In genomic region chr3:160169139-160169830, GRCh38 we compare ENCODE assay signal across 12 cellular contexts. TPM values are rescaled to one million over a fixed set of nuclear protein-coding genes. Genes with fewer than 3 reads are reported as not detected.
DNase-seq lines count a peak whose midpoint lies in the region; ATAC-seq and TF ChIP-seq lines count a peak whose summit lies in the region.
"Had no signal": no experiment of that assay in that cellular context is flagged by ENCODE, and none has a peak within 500 bp of the region (broad histone marks: within the 10 kb centered on the region; RNA-seq: fewer than 3 reads in every experiment).

No MANE protein-coding gene starts in this region.

- H3K4me2 ChIP-seq in PC-3 (ENCODE audit: low read length) (peak overlapping the region; percentile 51), neuronal stem cell (ENCODE audit: insufficient read depth, low read length, poor library complexity, severe bottlenecking) (no peak overlapping the region)

- H3K79me1 ChIP-seq in neuronal stem cell (ENCODE audit: low read depth, low read length): no peaks in the 10 kb centered on the region

- intact Hi-C loops in PC-3 (cut with micrococcal nuclease): loop anchor here (5.0 kb wide), 1 partner anchor 53 kb away; no protein-coding TSS in a partner anchor

- H2BK5ac ChIP-seq in neuronal stem cell (ENCODE audit: low read length): no peak overlapping the region

- H3K27me3 Mint-ChIP-seq in endodermal cell (ENCODE audit: insufficient read depth): no peaks in the 10 kb centered on the region
- no peaks in the 10 kb centered on the region for H3K27me3 Mint-ChIP-seq in effector memory CD8-positive, alpha-beta T cell

- peaks cover 11% of the 10 kb centered on the region for H3K4me1 Mint-ChIP-seq in endodermal cell
- H3K4me1 Mint-ChIP-seq in effector memory CD8-positive, alpha-beta T cell (ENCODE audit: low read depth in 2 of 2): peaks cover 0 to 1% of the 10 kb centered on the region in 2 donors

- H4K91ac ChIP-seq in neuronal stem cell (ENCODE audit: low read depth, low read length, poor library complexity): no peak overlapping the region

- H3K36me3 Mint-ChIP-seq in endodermal cell (ENCODE audit: low read depth): no peaks in the 10 kb centered on the region
- H3K36me3 Mint-ChIP-seq in effector memory CD8-positive, alpha-beta T cell (ENCODE audit: insufficient read depth): no peaks in the 10 kb centered on the region

- no peak overlapping the region for H3K4me3 ChIP-seq in PC-3 (ENCODE audit: low read length)
- H3K4me3 ChIP-seq in endodermal cell (ENCODE audit: low read length): no peak overlapping the region
- H3K4me3 ChIP-seq in neuronal stem cell (ENCODE audit: low read length in 2 of 2): no peak overlapping the region

- H2BK15ac ChIP-seq in neuronal stem cell (ENCODE audit: low read length): no peak overlapping the region

- no peak overlapping the region for H2AK5ac ChIP-seq in neuronal stem cell (ENCODE audit: low read depth, low read length)

- ATAC-seq in PC-3: peak; percentile 87
- no peak for ATAC-seq in effector memory CD8-positive, alpha-beta T cell (replicated peaks)
- no peak for ATAC-seq in GM19395 (IDR thresholded peaks at IDR 0.05; ENCODE audit: unreplicated experiment)

- H3K79me2 ChIP-seq in PC-3 (ENCODE audit: low read length): no peaks in the 10 kb centered on the region

- CTCF ChIA-PET in PC-3 (lab: Charles Lee): no interaction called here

- H2BK12ac ChIP-seq in neuronal stem cell (ENCODE audit: low read length): no peak overlapping the region

- no peaks in the 10 kb centered on the region for H3K9me2 ChIP-seq in PC-3 (replicated peaks; ENCODE audit: low read length)

- POLR2A ChIA-PET in PC-3 (lab: Charles Lee; ENCODE audit: unreplicated experiment): no interaction called here

- BruUV-seq in PC-3 (replicated peaks; lab: Mats Ljungman, UMichigan): no TSS peak

- no peak overlapping the region for H4K8ac ChIP-seq in neuronal stem cell (ENCODE audit: low read depth, low read length)

- no peaks in the 10 kb centered on the region for H4K20me1 ChIP-seq in PC-3 (ENCODE audit: low read length)

- peak overlapping the region; percentile 74 for H3K18ac ChIP-seq in neuronal stem cell (ENCODE audit: low read length)

- H2AFZ ChIP-seq in PC-3 (ENCODE audit: low read length): peak overlapping the region; percentile 21
- H2AFZ ChIP-seq in neuronal stem cell (ENCODE audit: low read length): no peak overlapping the region

- no peak overlapping the region for H3K14ac ChIP-seq in neuronal stem cell (ENCODE audit: low read length)

- DNase-seq in Caki2 (ENCODE audit: low read depth): peak; percentile 41
- DNase-seq in PC-3: peak; percentile 68
- DNase-seq in endodermal cell: peak; percentile 52
- DNase-seq in neuronal stem cell (ENCODE audit: low spot score): no peak
- no peak for DNase-seq in effector memory CD8-positive, alpha-beta T cell
- DNase-seq in NCI-H2029 treated with DMSO at 0.1 percent for 48 hours (lab: John Stamatoyannopoulos, UW): no peak
- DNase-seq in KBM-7: no peak
- DNase-seq: activated CD8-positive, alpha-beta memory T cell treated with anti-CD3 and anti-CD28 coated beads for 24 hours; NCI-H446; right cardiac atrium had no signal

- TF ChIP-seq CTCF in PC-3 (conservative IDR thresholded peaks at IDR 0.05; ENCODE audit: low read depth, low read length): no peak
- TF ChIP-seq CTCF in endodermal cell (conservative IDR thresholded peaks at IDR 0.05): no peak

- H3F3A ChIP-seq in PC-3 (ENCODE audit: low read length, unreplicated experiment): no peaks in the 10 kb centered on the region

- H3K9me3 Mint-ChIP-seq in endodermal cell: no peaks in the 10 kb centered on the region
- H3K9me3 Mint-ChIP-seq in effector memory CD8-positive, alpha-beta T cell: peaks cover 0 to 4% of the 10 kb centered on the region in 2 donors

- H3K4me3 Mint-ChIP-seq in endodermal cell: no peak overlapping the region
- H3K4me3 Mint-ChIP-seq in effector memory CD8-positive, alpha-beta T cell: no peak overlapping the region

- H3K4me1 ChIP-seq in PC-3 (ENCODE audit: insufficient read depth, low read length): peaks cover 14% of the 10 kb centered on the region
- peaks cover 3% of the 10 kb centered on the region for H3K4me1 ChIP-seq in endodermal cell (ENCODE audit: control insufficient read depth, insufficient read depth, low read length)
- H3K4me1 ChIP-seq in neuronal stem cell (ENCODE audit: control insufficient read depth in 2 of 2, insufficient read depth in 1 of 2, low read depth in 1 of 2, low read length in 2 of 2): peaks cover 0 to 5% of the 10 kb centered on the region in 2 donors

- no peak overlapping the region for H3K4ac ChIP-seq in neuronal stem cell (ENCODE audit: low read length)

- in situ Hi-C loops in Caki2 (cut with HindIII; ENCODE audit: low pct_unique_long_range_greater_than_20kb, low sequenced_read_pairs) (no loop called here), KBM-7 (cut with MboI; ENCODE audit: low pct_unique_long_range_greater_than_20kb, low sequenced_read_pairs) (no loop called here)

- H3K27ac ChIP-seq in PC-3 (ENCODE audit: low read length) (peak overlapping the region; percentile 51), endodermal cell (ENCODE audit: low read depth, low read length) (no peak overlapping the region), neuronal stem cell (replicated peaks; ENCODE audit: low read length) (peak overlapping the region; percentile 24)

- 85 to 86% methylated on average over 4 to 7 of the region's 7 CpGs for WGBS in endodermal cell (ENCODE audit: insufficient coverage in 1 of 2, insufficient read length in 1 of 2), 2 experiments
- WGBS in neuronal stem cell (ENCODE audit: extremely low coverage in 2 of 2, insufficient read length in 2 of 2, insufficient replicate concordance in 1 of 2), 2 donors: no CpG with 5 or more reads among the region's 7 CpGs

- no peak overlapping the region for H3K27ac Mint-ChIP-seq in endodermal cell
- no peak overlapping the region for H3K27ac Mint-ChIP-seq in effector memory CD8-positive, alpha-beta T cell

- H3K9ac ChIP-seq in PC-3 (ENCODE audit: low read length) (no peak overlapping the region; the same call in 1 of the 2 replicates), endodermal cell (ENCODE audit: extremely low read depth, low read length, poor library complexity, severe bottlenecking) (no peak overlapping the region), neuronal stem cell (ENCODE audit: low read depth, low read length, poor library complexity) (no peak overlapping the region)

- H2BK120ac ChIP-seq in neuronal stem cell (ENCODE audit: low read depth, low read length): no peak overlapping the region

- H3K23ac ChIP-seq in neuronal stem cell (ENCODE audit: low read depth, low read length, poor library complexity): no peak overlapping the region

- H3K27me3 ChIP-seq in PC-3 (ENCODE audit: low read length) (no peaks in the 10 kb centered on the region), endodermal cell (ENCODE audit: control insufficient read depth, insufficient read depth, low read length, poor library complexity, severe bottlenecking) (no peaks in the 10 kb centered on the region), neuronal stem cell (ENCODE audit: control insufficient read depth in 3 of 3, insufficient read depth in 3 of 3, low read depth in 1 of 3, low read length in 3 of 3) (peaks cover 0 to 3% (median 0%) of the 10 kb centered on the region in 3 experiments)

- H3K9me3 ChIP-seq in PC-3 (ENCODE audit: low read length) (no peaks in the 10 kb centered on the region), endodermal cell (ENCODE audit: control insufficient read depth, low read length) (no peaks in the 10 kb centered on the region), neuronal stem cell (replicated peaks in 1 of 2; ENCODE audit: control insufficient read depth in 2 of 2, insufficient read depth in 1 of 2, low read depth in 1 of 2, low read length in 2 of 2) (no peaks in the 10 kb centered on the region)

- no peaks in the 10 kb centered on the region for H3K36me3 ChIP-seq in PC-3 (ENCODE audit: low read depth, low read length)
- H3K36me3 ChIP-seq in endodermal cell (ENCODE audit: control insufficient read depth, insufficient read depth, low read length): no peaks in the 10 kb centered on the region
- H3K36me3 ChIP-seq in neuronal stem cell (replicated peaks in 1 of 2; ENCODE audit: control insufficient read depth in 2 of 2, insufficient read depth in 2 of 2, low read length in 2 of 2): no peaks in the 10 kb centered on the region

RNA-seq across cellular contexts. Expression of gene C3orf80, which starts 55.9 kb away (rescaled TPM):
- total RNA-seq in Caki2 (2014; rRNA removed; shearing (Covaris generic); ENCODE audit: low replicate concordance): 0.61 and 3.8 TPM in 2 replicates
- total RNA-seq in PC-3 (2014; rRNA removed) (0.33 and 0.46 TPM in 2 replicates), endodermal cell (under 1 TPM in 1 of 2 donors, not detected in 1; 0.24 TPM)
- 0.43 TPM for polyA plus RNA-seq in endodermal cell (2013, experiment 1 of 2)
- 0.46 TPM for polyA plus RNA-seq in endodermal cell (2013, experiment 2 of 2)
- 0.01 TPM for polyA plus RNA-seq in neuronal stem cell (2013, experiment 1 of 2)
- not detected for polyA plus RNA-seq in neuronal stem cell (2013, experiment 2 of 2)
- total RNA-seq: lung microvascular endothelial cell had no signal

Comparison
In these comparisons a context has a peak if more than half of its experiments do, and no peak if none do; other contexts are left out.
1. DNase-seq: peak in Caki2 (single experiment), PC-3 (single experiment) and endodermal cell (single experiment); none in neuronal stem cell (single experiment), effector memory CD8-positive, alpha-beta T cell (0 of 3), NCI-H2029 treated with DMSO at 0.1 percent for 48 hours (single experiment) and KBM-7 (single experiment).